9 cellular contexts compared by ENCODE assay signal in the genomic region with DNA sequence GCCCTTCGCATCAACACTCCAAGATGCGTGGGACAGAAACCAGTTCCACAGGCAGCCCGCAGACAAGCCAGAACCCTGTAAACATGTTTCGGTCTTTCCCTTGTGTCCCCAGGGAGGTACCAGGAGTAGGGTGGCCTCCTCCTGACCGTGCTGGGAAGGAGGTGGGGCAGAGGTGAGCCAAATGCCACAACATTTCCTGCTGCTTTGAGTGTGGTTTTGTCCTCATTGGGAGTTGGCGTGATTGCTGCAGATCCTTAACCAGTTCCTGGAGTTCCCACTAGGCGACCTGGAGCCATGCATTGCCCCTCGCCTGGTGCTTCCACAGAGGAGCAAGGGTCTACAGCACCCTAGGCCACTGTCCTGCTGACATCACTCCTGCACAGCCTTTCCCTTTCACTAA. TPM values are rescaled to one million over a fixed set of nuclear protein-coding genes. Genes with fewer than 3 reads are reported as not detected.
DNase-seq lines count a peak whose midpoint lies in the region; ATAC-seq, FAIRE-seq and TF ChIP-seq lines count a peak whose summit lies in the region.
"Not testable (repeated sequence)": the region's sequence is repeated elsewhere in the genome, so short reads cannot be mapped to it uniquely, and the experiment has no call there.
"Had no signal": no experiment of that assay in that cellular context is flagged by ENCODE, and none has a peak within 500 bp of the region (broad histone marks: within the 10 kb centered on the region; RNA-seq: fewer than 3 reads in every experiment).

No MANE protein-coding gene starts in this region.

- not testable (repeated sequence) for H2BK20ac ChIP-seq in H9 (ENCODE audit: low read depth, low read length, poor library complexity, severe bottlenecking)

- not testable (repeated sequence) for H3K4me2 ChIP-seq in H9 (ENCODE audit: insufficient read depth, insufficient read length, low read length); keratinocyte (ENCODE audit: control insufficient read depth, extremely low read depth, insufficient read depth, low read depth, low read length); mesenchymal stem cell (ENCODE audit: low read length, poor library complexity, severe bottlenecking)

- not testable (repeated sequence) for H3K9me3 ChIP-seq in H9 (ENCODE audit: control insufficient read depth, low read depth, low read length); endodermal cell (ENCODE audit: control insufficient read depth, low read length); keratinocyte (ENCODE audit: control insufficient read depth, low read depth, low read length); mesenchymal stem cell (ENCODE audit: control insufficient read depth, low read length)

- H2AK5ac ChIP-seq in H9 (ENCODE audit: insufficient read length, low read length) = not testable (repeated sequence)
- H2AK5ac ChIP-seq in mesenchymal stem cell (ENCODE audit: low read length, severe bottlenecking) = peak overlapping the region; percentile 89

- H3K36me3 Mint-ChIP-seq in H9 (ENCODE audit: insufficient read depth in 1 of 3, low read depth in 3 of 3); activated T-helper 17 cell treated with anti-CD3 and anti-CD28 coated beads, Interleukin-2, amount 50 U/mL, for 72 hours (ENCODE audit: low read depth); endodermal cell (ENCODE audit: low read depth): not testable (repeated sequence)

- not testable (repeated sequence) for H3K14ac ChIP-seq in H9 (ENCODE audit: insufficient read depth, low read length)
- H3K14ac ChIP-seq in mesenchymal stem cell (ENCODE audit: low read length in 2 of 2) = peak overlapping the region in 1 of 2 experiments; percentile 88

- H3K27me3 Mint-ChIP-seq in H9 (ENCODE audit: low read depth) = peaks cover 54% of the 10 kb centered on the region
- not testable (repeated sequence) for H3K27me3 Mint-ChIP-seq in activated T-helper 17 cell treated with anti-CD3 and anti-CD28 coated beads, Interleukin-2, amount 50 U/mL, for 72 hours
- H3K27me3 Mint-ChIP-seq in endodermal cell (ENCODE audit: insufficient read depth) = peaks cover 38% of the 10 kb centered on the region

- H3K4me1 ChIP-seq in H9 (ENCODE audit: insufficient read depth, low read length); endodermal cell (ENCODE audit: control insufficient read depth, insufficient read depth, low read length): not testable (repeated sequence)
- H3K4me1 ChIP-seq in keratinocyte (ENCODE audit: control insufficient read depth, extremely low read depth, insufficient read depth, low read length) = peaks cover 13% of the 10 kb centered on the region
- H3K4me1 ChIP-seq in mesenchymal stem cell (ENCODE audit: control insufficient read depth, insufficient read depth, low read depth, low read length) = peaks cover 38% of the 10 kb centered on the region

- not testable (repeated sequence) for H3K27ac Mint-ChIP-seq in H9, endodermal cell
- H3K27ac Mint-ChIP-seq in activated T-helper 17 cell treated with anti-CD3 and anti-CD28 coated beads, Interleukin-2, amount 50 U/mL, for 72 hours = peak overlapping the region; percentile 38

- DNase-seq in Daoy (ENCODE audit: low read depth) = peak; percentile 36
- DNase-seq in H9 = peak; percentile 24
- peak; percentile 48 for DNase-seq in endodermal cell
- DNase-seq in keratinocyte (ENCODE audit: low read depth, low spot score); mesenchymal stem cell: not testable (repeated sequence)

- H2BK120ac ChIP-seq in H9 (ENCODE audit: low read depth, low read length, poor library complexity, severe bottlenecking) = not testable (repeated sequence)
- peak overlapping the region; percentile 19 for H2BK120ac ChIP-seq in mesenchymal stem cell (ENCODE audit: low read depth, low read length)

- not testable (repeated sequence) for H3K23ac ChIP-seq in H9 (ENCODE audit: insufficient read length, low read depth, low read length); mesenchymal stem cell (ENCODE audit: low read length in 2 of 2)

- H3K79me2 ChIP-seq in H9 (ENCODE audit: insufficient read depth, low read length); keratinocyte (ENCODE audit: control insufficient read depth, insufficient read depth, low read length): not testable (repeated sequence)

- not testable (repeated sequence) for H3K27ac ChIP-seq in H9 (ENCODE audit: insufficient read length, low read depth, low read length); keratinocyte (ENCODE audit: control insufficient read depth, insufficient read depth, low read length); mesenchymal stem cell (ENCODE audit: low read length, poor library complexity, severe bottlenecking)
- peak overlapping the region; percentile 24 for H3K27ac ChIP-seq in endodermal cell (ENCODE audit: low read depth, low read length)

- not testable (repeated sequence) for H4K5ac ChIP-seq in H9 (ENCODE audit: insufficient read length, low read depth, low read length)

- H3K9me3 Mint-ChIP-seq in H9; activated T-helper 17 cell treated with anti-CD3 and anti-CD28 coated beads, Interleukin-2, amount 50 U/mL, for 72 hours; endodermal cell: not testable (repeated sequence)

- not testable (repeated sequence) for H3T11ph ChIP-seq in H9 (ENCODE audit: low read length)

- peak overlapping the region; percentile 64 for H3K18ac ChIP-seq in H9 (ENCODE audit: insufficient read length, low read depth, low read length)
- H3K18ac ChIP-seq in mesenchymal stem cell (ENCODE audit: low read depth in 1 of 2, low read length in 2 of 2) = not testable (repeated sequence)

- dilution Hi-C loops in keratinocyte (cut with MboI; ENCODE audit: extremely low pct_ligation_motif_present, low sequenced_read_pairs) = not testable (repeated sequence)

- H3K56ac ChIP-seq in H9 (ENCODE audit: insufficient read length, low read depth, low read length) = not testable (repeated sequence)

- H3K9ac ChIP-seq in H9 (ENCODE audit: extremely low read depth, insufficient read length, low read length); endodermal cell (ENCODE audit: extremely low read depth, low read length, poor library complexity, severe bottlenecking); keratinocyte (ENCODE audit: control insufficient read depth, extremely low read depth, insufficient read depth, low read length); mesenchymal stem cell (ENCODE audit: low read length): not testable (repeated sequence)

- not testable (repeated sequence) for ATAC-seq in activated T-helper 17 cell treated with anti-CD3 and anti-CD28 coated beads, Interleukin-2, amount 50 U/mL, for 72 hours (replicated peaks)

- H3K27me3 ChIP-seq in H9 (ENCODE audit: insufficient read depth, low read length); keratinocyte (ENCODE audit: control insufficient read depth, extremely low read depth, insufficient read depth, low read length): not testable (repeated sequence)
- H3K27me3 ChIP-seq in endodermal cell (ENCODE audit: control insufficient read depth, insufficient read depth, low read length, poor library complexity, severe bottlenecking) (peaks cover 11% of the 10 kb centered on the region), mesenchymal stem cell (ENCODE audit: control insufficient read depth in 1 of 2, insufficient read depth in 1 of 2, low read length in 2 of 2) (peaks cover 0 to 18% of the 10 kb centered on the region in 2 experiments)

- not testable (repeated sequence) for H2BK12ac ChIP-seq in H9 (ENCODE audit: insufficient read length, low read depth, low read length); mesenchymal stem cell (ENCODE audit: low read length in 2 of 2)

- not testable (repeated sequence) for H3K4me3 ChIP-seq in endodermal cell (ENCODE audit: low read length); keratinocyte (ENCODE audit: control insufficient read depth in 2 of 3, extremely low read depth in 1 of 3, insufficient read depth in 2 of 3, low read depth in 1 of 3, low read length in 3 of 3); mesenchymal stem cell (ENCODE audit: insufficient read depth in 1 of 2, low read depth in 1 of 2, low read length in 2 of 2)

- not testable (repeated sequence) for H3K4ac ChIP-seq in H9 (ENCODE audit: low read depth, low read length); mesenchymal stem cell (ENCODE audit: low read depth in 1 of 2, low read length in 2 of 2)

- H3K79me1 ChIP-seq in H9 (ENCODE audit: insufficient read depth, low read depth, low read length, poor library complexity, severe bottlenecking); mesenchymal stem cell (replicated peaks; ENCODE audit: low read length, poor library complexity, severe bottlenecking): not testable (repeated sequence)

- FAIRE-seq in keratinocyte (lab: Jason Lieb, UNC) = peak; percentile 67

- peaks cover 8 to 11% of the 10 kb centered on the region in 2 experiments for H3K4me1 Mint-ChIP-seq in H9
- peaks cover 11% of the 10 kb centered on the region for H3K4me1 Mint-ChIP-seq in activated T-helper 17 cell treated with anti-CD3 and anti-CD28 coated beads, Interleukin-2, amount 50 U/mL, for 72 hours
- not testable (repeated sequence) for H3K4me1 Mint-ChIP-seq in endodermal cell

- not testable (repeated sequence) for H4K20me1 ChIP-seq in H9 (ENCODE audit: control insufficient read depth, insufficient read depth, insufficient read length); keratinocyte (ENCODE audit: control insufficient read depth, extremely low read depth, insufficient read depth, low read length)

- not testable (repeated sequence) for H2BK15ac ChIP-seq in H9 (ENCODE audit: low read depth, low read length); mesenchymal stem cell (ENCODE audit: low read depth, poor library complexity, severe bottlenecking)

- H4K8ac ChIP-seq in H9 (replicated peaks; ENCODE audit: insufficient read length, low read depth, low read length); mesenchymal stem cell (ENCODE audit: low read length): not testable (repeated sequence)

- not testable (repeated sequence) for H2BK5ac ChIP-seq in H9 (ENCODE audit: insufficient read length, low read length); mesenchymal stem cell (ENCODE audit: low read depth, low read length, poor library complexity, severe bottlenecking)

- not testable (repeated sequence) for H4K91ac ChIP-seq in H9 (ENCODE audit: insufficient read length, low read depth, low read length)
- peak overlapping the region; percentile 15 for H4K91ac ChIP-seq in mesenchymal stem cell (ENCODE audit: low read length)

- no CpG with 5 or more reads among the region's 8 CpGs for WGBS in H9 (ENCODE audit: extremely low coverage, insufficient read length, low lambda C conversion rate)
- WGBS in endodermal cell (ENCODE audit: insufficient coverage in 1 of 2, insufficient read length in 1 of 2), 2 experiments = 88 to 89% methylated on average over 4 to 8 of the region's 8 CpGs
- WGBS in mesenchymal stem cell = 81% methylated on average over 8 of the region's 8 CpGs

- not testable (repeated sequence) for H3K4me3 Mint-ChIP-seq in H9; activated T-helper 17 cell treated with anti-CD3 and anti-CD28 coated beads, Interleukin-2, amount 50 U/mL, for 72 hours; endodermal cell

- not testable (repeated sequence) for TF ChIP-seq CTCF in H9 (conservative IDR thresholded peaks at IDR 0.05); keratinocyte (optimal IDR thresholded peaks at IDR 0.05 in 1 of 3, IDR thresholded peaks at IDR 0.05 in 1 of 3, conservative IDR thresholded peaks at IDR 0.05 in 1 of 3; ENCODE audit: extremely low read depth in 1 of 3, insufficient read depth in 2 of 3, low read length in 3 of 3)
- peak; percentile 28 for TF ChIP-seq CTCF in endodermal cell (conservative IDR thresholded peaks at IDR 0.05)

- not testable (repeated sequence) for H3K23me2 ChIP-seq in H9 (ENCODE audit: insufficient read length, low read depth, low read length, poor library complexity, severe bottlenecking)

- H3K9me1 ChIP-seq in keratinocyte (ENCODE audit: control insufficient read depth, extremely low read depth, insufficient read depth, low read length) = not testable (repeated sequence)

- not testable (repeated sequence) for H3K36me3 ChIP-seq in endodermal cell (ENCODE audit: control insufficient read depth, insufficient read depth, low read length); keratinocyte (ENCODE audit: control insufficient read depth in 2 of 2, extremely low read depth in 1 of 2, insufficient read depth in 2 of 2, low read length in 2 of 2); mesenchymal stem cell (ENCODE audit: control insufficient read depth in 1 of 2, insufficient read depth in 2 of 2, low read depth in 1 of 2, low read length in 2 of 2)

- H2AFZ ChIP-seq in H9 (ENCODE audit: low read length); mesenchymal stem cell (ENCODE audit: low read depth, low read length): not testable (repeated sequence)
- H2AFZ ChIP-seq in keratinocyte (ENCODE audit: control insufficient read depth, low read length) = peak overlapping the region; percentile 16

RNA-seq across cellular contexts. Expression of a gene that starts 8.0 kb away (rescaled TPM):
- 109 and 136 TPM in 2 replicates for total RNA-seq in Daoy (2014; rRNA removed; shearing (Covaris generic))
- total RNA-seq in H9 (2021) (60.4 and 63.9 TPM in 2 replicates), endodermal cell (10 to 100 TPM; 73.5 to 84.5 TPM)
- total RNA-seq in activated T-helper 17 cell treated with anti-CD3 and anti-CD28 coated beads, Interleukin-2, amount 50 U/mL, for 72 hours = 10 to 100 TPM; 15.3 to 32.3 TPM
- polyA plus RNA-seq in endodermal cell (2013, experiment 1 of 2) = 36.7 TPM
- polyA plus RNA-seq in endodermal cell (2013, experiment 2 of 2) = 33.1 TPM
- 61.3 to 71.3 TPM (median 68.7 TPM) in 3 replicates for polyA plus RNA-seq in keratinocyte
- 12.9 TPM for polyA plus RNA-seq in keratinocyte (2011; ENCODE audit: low read depth)
- 40.6 and 68.8 TPM in 2 replicates for polyA plus RNA-seq in keratinocyte (2011; cell fraction: cytosol; rRNA removed)
- 71.2 and 78.4 TPM in 2 replicates for polyA plus RNA-seq in keratinocyte (2011; cell fraction: nucleus; rRNA removed)
- 26.6 and 60.0 TPM in 2 replicates for polyA plus RNA-seq in keratinocyte (2012; ENCODE audit: low replicate concordance)
- 48.2 to 64.8 TPM (median 49.7 TPM) in 3 replicates for polyA minus RNA-seq in keratinocyte
- polyA minus RNA-seq in keratinocyte (2011; cell fraction: cytosol; rRNA and poly(A)+ RNA removed) = 79.8 TPM
- 30.1 and 30.7 TPM in 2 replicates for polyA minus RNA-seq in keratinocyte (2011; cell fraction: nucleus; rRNA and poly(A)+ RNA removed)
- polyA plus RNA-seq in mesenchymal stem cell (2013, experiment 1 of 2) = 31.2 TPM
- 28.6 TPM for polyA plus RNA-seq in mesenchymal stem cell (2013, experiment 2 of 2)

RNA-seq across cellular contexts. Expression of a gene that starts 13.7 kb away (rescaled TPM):
- total RNA-seq in Daoy (2014; rRNA removed; shearing (Covaris generic)) = not detected in 2 replicates
- total RNA-seq in H9 (2021) = not detected in 2 replicates
- total RNA-seq in activated T-helper 17 cell treated with anti-CD3 and anti-CD28 coated beads, Interleukin-2, amount 50 U/mL, for 72 hours = not detected
- total RNA-seq in endodermal cell = not detected
- not detected for polyA plus RNA-seq in endodermal cell (2013, experiment 1 of 2)
- not detected for polyA plus RNA-seq in endodermal cell (2013, experiment 2 of 2)
- 28.9 to 77.4 TPM (median 67.4 TPM) in 3 replicates for polyA plus RNA-seq in keratinocyte
- polyA plus RNA-seq in keratinocyte (2011; ENCODE audit: low read depth) = 191 TPM
- polyA plus RNA-seq in keratinocyte (2011; cell fraction: cytosol; rRNA removed) = 131 and 203 TPM in 2 replicates
- 209 and 300 TPM in 2 replicates for polyA plus RNA-seq in keratinocyte (2011; cell fraction: nucleus; rRNA removed)
- polyA plus RNA-seq in keratinocyte (2012; ENCODE audit: low replicate concordance) = 59.4 and 461 TPM in 2 replicates
- 24.6 to 108 TPM (median 50.3 TPM) in 3 replicates for polyA minus RNA-seq in keratinocyte
- 101 TPM for polyA minus RNA-seq in keratinocyte (2011; cell fraction: cytosol; rRNA and poly(A)+ RNA removed)
- polyA minus RNA-seq in keratinocyte (2011; cell fraction: nucleus; rRNA and poly(A)+ RNA removed) = 71.9 and 103 TPM in 2 replicates
- not detected for polyA plus RNA-seq in mesenchymal stem cell (2013, experiment 1 of 2)
- not detected for polyA plus RNA-seq in mesenchymal stem cell (2013, experiment 2 of 2)
- polyA plus RNA-seq: AG04450; BJ; CD4-positive, CD25-positive, alpha-beta regulatory T cell had no signal

RNA-seq across cellular contexts. Expression of a gene that starts 24.5 kb away (rescaled TPM):
- 121 and 122 TPM in 2 replicates for total RNA-seq in Daoy (2014; rRNA removed; shearing (Covaris generic))
- 72.5 and 74.9 TPM in 2 replicates for total RNA-seq in H9 (2021)
- total RNA-seq in activated T-helper 17 cell treated with anti-CD3 and anti-CD28 coated beads, Interleukin-2, amount 50 U/mL, for 72 hours = 10 to 100 TPM; 65.7 to 71.9 TPM
- 10 to 100 TPM; 65.7 to 82.1 TPM for total RNA-seq in endodermal cell
- polyA plus RNA-seq in endodermal cell (2013, experiment 1 of 2) = 105 TPM
- 99.0 TPM for polyA plus RNA-seq in endodermal cell (2013, experiment 2 of 2)
- 35.9 to 89.0 TPM (median 50.9 TPM) in 3 replicates for polyA plus RNA-seq in keratinocyte
- polyA plus RNA-seq in keratinocyte (2011; ENCODE audit: low read depth) = 10.4 TPM
- polyA plus RNA-seq in keratinocyte (2011; cell fraction: cytosol; rRNA removed) = 52.8 and 158 TPM in 2 replicates
- polyA plus RNA-seq in keratinocyte (2011; cell fraction: nucleus; rRNA removed) = 24.0 and 27.2 TPM in 2 replicates
- 69.5 and 195 TPM in 2 replicates for polyA plus RNA-seq in keratinocyte (2012; ENCODE audit: low replicate concordance)
- polyA minus RNA-seq in keratinocyte = 8.2 to 24.0 TPM (median 11.0 TPM) in 3 replicates
- polyA minus RNA-seq in keratinocyte (2011; cell fraction: cytosol; rRNA and poly(A)+ RNA removed) = 158 TPM
- polyA minus RNA-seq in keratinocyte (2011; cell fraction: nucleus; rRNA and poly(A)+ RNA removed) = 15.7 and 17.5 TPM in 2 replicates
- polyA plus RNA-seq in mesenchymal stem cell (2013, experiment 1 of 2) = 68.0 TPM
- 68.2 TPM for polyA plus RNA-seq in mesenchymal stem cell (2013, experiment 2 of 2)

RNA-seq across cellular contexts. Expression of a gene that starts 55.8 kb away (rescaled TPM):
- 35.8 and 36.2 TPM in 2 replicates for total RNA-seq in Daoy (2014; rRNA removed; shearing (Covaris generic))
- total RNA-seq in H9 (2021) = 101 and 104 TPM in 2 replicates
- 100 to 1,000 TPM; 113 to 123 TPM for total RNA-seq in activated T-helper 17 cell treated with anti-CD3 and anti-CD28 coated beads, Interleukin-2, amount 50 U/mL, for 72 hours
- 100 to 1,000 TPM; 115 to 117 TPM for total RNA-seq in endodermal cell
- polyA plus RNA-seq in endodermal cell (2013, experiment 1 of 2) = 123 TPM
- polyA plus RNA-seq in endodermal cell (2013, experiment 2 of 2) = 111 TPM
- polyA plus RNA-seq in keratinocyte = 23.5 to 30.9 TPM (median 28.1 TPM) in 3 replicates
- 102 TPM for polyA plus RNA-seq in keratinocyte (2011; ENCODE audit: low read depth)
- 24.6 and 44.2 TPM in 2 replicates for polyA plus RNA-seq in keratinocyte (2011; cell fraction: cytosol; rRNA removed)
- 61.0 and 78.9 TPM in 2 replicates for polyA plus RNA-seq in keratinocyte (2011; cell fraction: nucleus; rRNA removed)
- polyA plus RNA-seq in keratinocyte (2012; ENCODE audit: low replicate concordance) = 68.4 and 90.5 TPM in 2 replicates
- polyA minus RNA-seq in keratinocyte = 47.5 to 170 TPM (median 51.2 TPM) in 3 replicates
- 52.4 TPM for polyA minus RNA-seq in keratinocyte (2011; cell fraction: cytosol; rRNA and poly(A)+ RNA removed)
- polyA minus RNA-seq in keratinocyte (2011; cell fraction: nucleus; rRNA and poly(A)+ RNA removed) = 21.5 and 21.9 TPM in 2 replicates
- polyA plus RNA-seq in mesenchymal stem cell (2013, experiment 1 of 2) = 148 TPM
- 145 TPM for polyA plus RNA-seq in mesenchymal stem cell (2013, experiment 2 of 2)
